10 cellular contexts compared by ENCODE assay signal in genomic region chr2:217105733-217106649, GRCh38.
DNase-seq lines count a peak whose midpoint lies in the region; ATAC-seq and TF ChIP-seq lines count a peak whose summit lies in the region.
"Had no signal": no experiment of that assay in that cellular context is flagged by ENCODE, and none has a peak within 500 bp of the region (broad histone marks: within the 10 kb centered on the region; RNA-seq: fewer than 3 reads in every experiment).

No MANE protein-coding gene starts in this region.

- H3K36me3 ChIP-seq in A673 (ENCODE audit: insufficient read depth, low read length, poor library complexity, severe bottlenecking) (no peaks in the 10 kb centered on the region), testis (ENCODE audit: low read depth, missing control alignments) (no peaks in the 10 kb centered on the region)

- TF ChIP-seq CTCF in A673 (conservative IDR thresholded peaks at IDR 0.05; ENCODE audit: low read depth, low read length) (no peak), testis (IDR thresholded peaks at IDR 0.05) (no peak)

- H3K4me1 Mint-ChIP-seq in activated T-helper 17 cell treated with anti-CD3 and anti-CD28 coated beads, Interleukin-2, amount 50 U/mL, for 72 hours, result no peaks in the 10 kb centered on the region
- H3K4me1 Mint-ChIP-seq: central memory CD8-positive, alpha-beta T cell had no signal

- H3K4me1 ChIP-seq in A673 (ENCODE audit: insufficient read depth, low read length, poor library complexity, severe bottlenecking) (no peaks in the 10 kb centered on the region), testis (no peaks in the 10 kb centered on the region)

- H3K27ac Mint-ChIP-seq in activated T-helper 17 cell treated with anti-CD3 and anti-CD28 coated beads, Interleukin-2, amount 50 U/mL, for 72 hours, result no peak overlapping the region

- no TSS peak for BruUV-seq in A673 (replicated peaks; lab: Mats Ljungman, UMichigan)

- no peak overlapping the region for H3K4me3 ChIP-seq in A673 (ENCODE audit: low read depth, low read length, poor library complexity, severe bottlenecking)
- H3K4me3 ChIP-seq in testis, result no peak overlapping the region

- H3K4me3 Mint-ChIP-seq in activated T-helper 17 cell treated with anti-CD3 and anti-CD28 coated beads, Interleukin-2, amount 50 U/mL, for 72 hours, result no peak overlapping the region
- H3K4me3 Mint-ChIP-seq: central memory CD8-positive, alpha-beta T cell; neural crest cell had no signal

- peaks cover 8% of the 10 kb centered on the region for H3K27me3 Mint-ChIP-seq in activated T-helper 17 cell treated with anti-CD3 and anti-CD28 coated beads, Interleukin-2, amount 50 U/mL, for 72 hours

- POLR2A ChIA-PET in A673 (lab: Charles Lee; ENCODE audit: low non-redundant PET), result no interaction called here

- TF ChIP-seq POLR2A in testis (IDR thresholded peaks at IDR 0.05), result no peak

- no peaks in the 10 kb centered on the region for H3K9me3 Mint-ChIP-seq in activated T-helper 17 cell treated with anti-CD3 and anti-CD28 coated beads, Interleukin-2, amount 50 U/mL, for 72 hours
- H3K9me3 Mint-ChIP-seq: central memory CD8-positive, alpha-beta T cell had no signal

- H3K27me3 ChIP-seq in A673 (replicated peaks; ENCODE audit: insufficient read depth, low read depth, low read length, poor library complexity) (no peaks in the 10 kb centered on the region), testis (no peaks in the 10 kb centered on the region)

- H3K36me3 Mint-ChIP-seq in activated T-helper 17 cell treated with anti-CD3 and anti-CD28 coated beads, Interleukin-2, amount 50 U/mL, for 72 hours (ENCODE audit: low read depth), result no peaks in the 10 kb centered on the region

- H3K27ac ChIP-seq in A673 (ENCODE audit: low read depth, low read length, poor library complexity, severe bottlenecking) (no peak overlapping the region), testis (no peak overlapping the region)

- intact Hi-C loops in A673 (cut with micrococcal nuclease; ENCODE audit: unreplicated experiment) (no loop called here), testis (cut with DNase I; ENCODE audit: low total_unique reads) (no loop called here)

- H3K9me3 ChIP-seq in A673 (ENCODE audit: low read depth, low read length, poor library complexity, severe bottlenecking) (no peaks in the 10 kb centered on the region), testis (no peaks in the 10 kb centered on the region)

- 91 to 92% methylated on average over 5 of the region's 5 CpGs for WGBS in testis, 2 donors

- CTCF ChIA-PET in A673 (lab: Charles Lee), result interaction anchor here (0.5 to 0.7 kb wide), 2 partner anchors 16 to 423 kb away, joined by 4 to 7 read pairs; no protein-coding TSS in a partner anchor

- ATAC-seq in activated T-helper 17 cell treated with anti-CD3 and anti-CD28 coated beads, Interleukin-2, amount 50 U/mL, for 72 hours (replicated peaks), result peak; percentile 90
- ATAC-seq in GM19328 (IDR thresholded peaks at IDR 0.05; ENCODE audit: unreplicated experiment), result no peak

- DNase-seq in A673 (ENCODE audit: low spot score) (peak; percentile 60), HPDE6-E6E7 (ENCODE audit: extremely low spot score) (peak; percentile 81), iris pigment epithelial cell (ENCODE audit: low read depth) (peak; percentile 94), SKM-1 treated with dmso at 0.1 percent for 144 hours (lab: John Stamatoyannopoulos, UW; ENCODE audit: unreplicated experiment) (no peak), testis (no peak), cerebellum (ENCODE audit: low spot score) (no peak)

Comparison
In these comparisons a context has a peak if more than half of its experiments do, and no peak if none do; other contexts are left out.
1. DNase-seq: peak in A673 (single experiment), HPDE6-E6E7 (single experiment) and iris pigment epithelial cell (single experiment); none in SKM-1 treated with dmso at 0.1 percent for 144 hours (single experiment), testis (single experiment) and cerebellum (single experiment).